18 cellular contexts compared by ENCODE assay signal in genomic region chr7:45155941-45156340, GRCh38. TPM values are rescaled to one million over a fixed set of nuclear protein-coding genes. Genes with fewer than 3 reads are reported as not detected.
DNase-seq lines count a peak whose midpoint lies in the region; ATAC-seq and TF ChIP-seq lines count a peak whose summit lies in the region.
"Had no signal": no experiment of that assay in that cellular context is flagged by ENCODE, and none has a peak within 500 bp of the region (broad histone marks: within the 10 kb centered on the region; RNA-seq: fewer than 3 reads in every experiment).

No MANE protein-coding gene starts in this region.

- WGBS in neuronal stem cell (ENCODE audit: extremely low coverage in 2 of 2, insufficient read length in 2 of 2, insufficient replicate concordance in 1 of 2), 2 donors = no CpG with 5 or more reads among the region's 4 CpGs
- WGBS in aorta, 2 donors = 79 to 89% methylated on average over 4 of the region's 4 CpGs

- peak overlapping the region; percentile 46 for H3K23ac ChIP-seq in neuronal stem cell (ENCODE audit: low read depth, low read length, poor library complexity)

- TF ChIP-seq CTCF in WTC11 (IDR thresholded peaks at IDR 0.05) = no peak
- TF ChIP-seq CTCF in mucosa of descending colon (IDR thresholded peaks at IDR 0.05) = no peak

- peak overlapping the region; percentile 82 for H2AK5ac ChIP-seq in neuronal stem cell (ENCODE audit: low read depth, low read length)

- H3K9me3 ChIP-seq in T-helper 17 cell (ENCODE audit: control insufficient read depth, low read length, poor library complexity, severe bottlenecking) (no peaks in the 10 kb centered on the region), neuronal stem cell (replicated peaks in 1 of 2; ENCODE audit: control insufficient read depth in 2 of 2, insufficient read depth in 1 of 2, low read depth in 1 of 2, low read length in 2 of 2) (peaks cover 0 to 4% of the 10 kb centered on the region in 2 donors), aorta (ENCODE audit: control insufficient read depth, low read length) (no peaks in the 10 kb centered on the region), mucosa of descending colon (no peaks in the 10 kb centered on the region)

- CTCF ChIA-PET in activated naive CD4-positive, alpha-beta T cell treated with anti-CD3 and anti-CD28 coated beads, Interleukin-2, amount 10 ng/mL, durations not matched to agents 7 days and 5 days (lab: Charles Lee) = interaction anchor here (10.9 kb wide), 1 partner anchor 104 kb away, joined by 119 read pairs; no protein-coding TSS in a partner anchor
- CTCF ChIA-PET in WTC11 (lab: Charles Lee) = interaction anchor here (0.9 kb wide), 1 partner anchor 105 kb away, joined by 3 read pairs; no protein-coding TSS in a partner anchor

- DNase-seq in activated naive CD4-positive, alpha-beta T cell treated with anti-CD3 and anti-CD28 coated beads, Interleukin-2, amount 10 ng/mL, durations not matched to agents 7 days and 5 days = peak; percentile 11
- DNase-seq in activated naive CD4-positive, alpha-beta T cell (lab: John Stamatoyannopoulos, UW) = no peak
- DNase-seq in T-helper 17 cell (no peak), neuronal stem cell (ENCODE audit: low spot score) (no peak), aorta (peak; percentile 32 to 47), WTC11 (ENCODE audit: low spot score) (no peak), mucosa of descending colon (no peak)
- DNase-seq: 8988T, ACHN, Calu3, DMS79, GM23248 had no signal

- H3K36me3 Mint-ChIP-seq in activated naive CD4-positive, alpha-beta T cell treated with anti-CD3 and anti-CD28 coated beads, Interleukin-2, amount 10 ng/mL, durations not matched to agents 7 days and 5 days = no peaks in the 10 kb centered on the region
- peaks cover 9% of the 10 kb centered on the region for H3K36me3 Mint-ChIP-seq in T-helper 17 cell (ENCODE audit: low read depth)
- no peaks in the 10 kb centered on the region for H3K36me3 Mint-ChIP-seq in WTC11

- H2BK12ac ChIP-seq in neuronal stem cell (ENCODE audit: low read length) = no peak overlapping the region

- H2BK5ac ChIP-seq in neuronal stem cell (ENCODE audit: low read length) = no peak overlapping the region

- H4K8ac ChIP-seq in neuronal stem cell (ENCODE audit: low read depth, low read length) = no peak overlapping the region

- peaks cover 1% of the 10 kb centered on the region for H3K79me1 ChIP-seq in neuronal stem cell (ENCODE audit: low read depth, low read length)

- no peaks in the 10 kb centered on the region for H3K36me3 ChIP-seq in neuronal stem cell (replicated peaks in 1 of 2; ENCODE audit: control insufficient read depth in 2 of 2, insufficient read depth in 2 of 2, low read length in 2 of 2)
- no peaks in the 10 kb centered on the region for H3K36me3 ChIP-seq in aorta (ENCODE audit: control insufficient read depth in 1 of 2, insufficient read depth in 2 of 2, low read length in 1 of 2)
- no peaks in the 10 kb centered on the region for H3K36me3 ChIP-seq in mucosa of descending colon (ENCODE audit: low read depth)
- H3K36me3 ChIP-seq: BLaER1 treated with 17β-estradiol and CSF1 and Interleukin-3, amounts not matched to agents 10 nM and 100 nM had no signal

- intact Hi-C loops in aorta (cut with DNase I) (loop anchor here (2.0 to 10.0 kb wide), 3 partner anchors 103 to 709 kb away; no protein-coding TSS in a partner anchor), mucosa of descending colon (cut with DNase I, micrococcal nuclease) (loop anchor here in 1 of 2 donors (2.0 kb wide), 1 partner anchor 105 kb away; no protein-coding TSS in a partner anchor)

- H3K9ac ChIP-seq in neuronal stem cell (ENCODE audit: low read depth, low read length, poor library complexity) = no peak overlapping the region
- H3K9ac ChIP-seq: BLaER1 treated with 17β-estradiol and CSF1 and Interleukin-3, amounts not matched to agents 10 nM and 100 nM; GM23248 had no signal

- H3K27ac ChIP-seq in neuronal stem cell (replicated peaks; ENCODE audit: low read length) = no peak overlapping the region
- no peak overlapping the region for H3K27ac ChIP-seq in aorta (ENCODE audit: low read depth in 1 of 2, low read length in 2 of 2)
- H3K27ac ChIP-seq: BLaER1 treated with 17β-estradiol and CSF1 and Interleukin-3, amounts not matched to agents 10 nM and 100 nM; GM23248 had no signal

- ATAC-seq in T-helper 17 cell (no peak), aorta (ENCODE audit: low FRiP score) (no peak), WTC11 (no peak), mucosa of descending colon (no peak)
- ATAC-seq: GM12878, HCT116 had no signal

- peak overlapping the region; percentile 57 for H4K91ac ChIP-seq in neuronal stem cell (ENCODE audit: low read depth, low read length, poor library complexity)

- H3K4me1 Mint-ChIP-seq in activated naive CD4-positive, alpha-beta T cell treated with anti-CD3 and anti-CD28 coated beads, Interleukin-2, amount 10 ng/mL, durations not matched to agents 7 days and 5 days = peaks cover 7% of the 10 kb centered on the region
- H3K4me1 Mint-ChIP-seq in T-helper 17 cell (peaks cover 19% of the 10 kb centered on the region), WTC11 (peaks cover 12% of the 10 kb centered on the region; the same call in 1 of the 2 replicates)

- peaks cover 66% of the 10 kb centered on the region for H3K27me3 Mint-ChIP-seq in activated naive CD4-positive, alpha-beta T cell treated with anti-CD3 and anti-CD28 coated beads, Interleukin-2, amount 10 ng/mL, durations not matched to agents 7 days and 5 days
- H3K27me3 Mint-ChIP-seq in T-helper 17 cell (peaks cover 44% of the 10 kb centered on the region), WTC11 (ENCODE audit: low read depth) (peaks cover 36% of the 10 kb centered on the region)

- H3K4me1 ChIP-seq in neuronal stem cell (ENCODE audit: control insufficient read depth in 2 of 2, insufficient read depth in 1 of 2, low read depth in 1 of 2, low read length in 2 of 2) (peaks cover 0 to 3% of the 10 kb centered on the region in 2 donors), aorta (ENCODE audit: control insufficient read depth in 1 of 2, insufficient read depth in 2 of 2, low read length in 2 of 2) (no peaks in the 10 kb centered on the region), mucosa of descending colon (ENCODE audit: low read depth) (no peaks in the 10 kb centered on the region)

- H3K4me2 ChIP-seq in neuronal stem cell (ENCODE audit: insufficient read depth, low read length, poor library complexity, severe bottlenecking) = no peak overlapping the region
- H3K4me2 ChIP-seq: BLaER1 treated with 17β-estradiol and CSF1 and Interleukin-3, amounts not matched to agents 10 nM and 100 nM had no signal

- H3K4me3 ChIP-seq in neuronal stem cell (ENCODE audit: low read length in 2 of 2) = no peak overlapping the region
- no peak overlapping the region for H3K4me3 ChIP-seq in aorta (ENCODE audit: low read length in 2 of 2)
- no peak overlapping the region for H3K4me3 ChIP-seq in mucosa of descending colon
- H3K4me3 ChIP-seq: BLaER1 treated with 17β-estradiol and CSF1 and Interleukin-3, amounts not matched to agents 10 nM and 100 nM; GM12878; GM23248 had no signal

- no peak overlapping the region for H2AFZ ChIP-seq in neuronal stem cell (ENCODE audit: low read length)
- H2AFZ ChIP-seq: GM23248 had no signal

- no peak overlapping the region for H3K27ac Mint-ChIP-seq in activated naive CD4-positive, alpha-beta T cell treated with anti-CD3 and anti-CD28 coated beads, Interleukin-2, amount 10 ng/mL, durations not matched to agents 7 days and 5 days
- no peak overlapping the region for H3K27ac Mint-ChIP-seq in T-helper 17 cell
- H3K27ac Mint-ChIP-seq in WTC11 = no peak overlapping the region
- H3K27ac Mint-ChIP-seq: CD4-positive, alpha-beta T cell had no signal

- H3K9me3 Mint-ChIP-seq in activated naive CD4-positive, alpha-beta T cell treated with anti-CD3 and anti-CD28 coated beads, Interleukin-2, amount 10 ng/mL, durations not matched to agents 7 days and 5 days = no peaks in the 10 kb centered on the region
- no peaks in the 10 kb centered on the region for H3K9me3 Mint-ChIP-seq in WTC11
- H3K9me3 Mint-ChIP-seq: CD4-positive, alpha-beta T cell had no signal

- no peak overlapping the region for H3K4ac ChIP-seq in neuronal stem cell (ENCODE audit: low read length)

- H3K4me3 Mint-ChIP-seq in activated naive CD4-positive, alpha-beta T cell treated with anti-CD3 and anti-CD28 coated beads, Interleukin-2, amount 10 ng/mL, durations not matched to agents 7 days and 5 days = no peak overlapping the region
- H3K4me3 Mint-ChIP-seq in T-helper 17 cell (peak overlapping the region; percentile 7), WTC11 (no peak overlapping the region)
- H3K4me3 Mint-ChIP-seq: CD4-positive, alpha-beta T cell had no signal

- no peak overlapping the region for H3K18ac ChIP-seq in neuronal stem cell (ENCODE audit: low read length)

- H2BK120ac ChIP-seq in neuronal stem cell (ENCODE audit: low read depth, low read length) = no peak overlapping the region

- H3K14ac ChIP-seq in neuronal stem cell (ENCODE audit: low read length) = no peak overlapping the region

- H3K27me3 ChIP-seq in neuronal stem cell (ENCODE audit: control insufficient read depth in 3 of 3, insufficient read depth in 3 of 3, low read depth in 1 of 3, low read length in 3 of 3) (peaks cover 3 to 51% (median 27%) of the 10 kb centered on the region in 3 experiments), aorta (ENCODE audit: control insufficient read depth in 1 of 2, insufficient read depth in 2 of 2, low read length in 1 of 2) (no peaks in the 10 kb centered on the region)

- H2BK15ac ChIP-seq in neuronal stem cell (ENCODE audit: low read length) = no peak overlapping the region

- POLR2A ChIA-PET in WTC11 (lab: Charles Lee) = no interaction called here

TF ChIP-seq in WTC11, 78 proteins besides CTCF, POLR2A, EP300 and RAD21 (continues in another document):
- TF ChIP-seq ZNF121 (CRISPR knock-in tag; IDR thresholded peaks at IDR 0.05) = no peak
- TF ChIP-seq ELF4 (CRISPR knock-in tag; IDR thresholded peaks at IDR 0.05; ENCODE audit: low read depth) = no peak
- no peak for TF ChIP-seq FOXJ3 (CRISPR knock-in tag; IDR thresholded peaks at IDR 0.05; ENCODE audit: borderline replicate concordance)
- no peak for TF ChIP-seq ZNF396 (CRISPR knock-in tag; IDR thresholded peaks at IDR 0.05; ENCODE audit: borderline replicate concordance)
- no peak for TF ChIP-seq ZBTB21 (CRISPR knock-in tag; IDR thresholded peaks at IDR 0.05; ENCODE audit: borderline replicate concordance)

RNA-seq across cellular contexts. Expression of gene RAMP3, which starts 1.6 kb away (rescaled TPM):
- total RNA-seq in T-helper 17 cell = under 1 TPM; 0.65 to 0.76 TPM
- 0.15 TPM for polyA plus RNA-seq in neuronal stem cell (2013, experiment 1 of 2)
- polyA plus RNA-seq in neuronal stem cell (2013, experiment 2 of 2) = 0.18 TPM
- 10 to 100 TPM; 43.0 to 78.0 TPM for total RNA-seq in aorta
- 10 to 100 TPM in 1 of 2 donors, 1 to 10 TPM in 1; 5.0 to 14.7 TPM for polyA plus RNA-seq in aorta
- total RNA-seq in WTC11 (2021) = 0.85 to 1.2 TPM (median 1.1 TPM) in 3 replicates
- total RNA-seq in mucosa of descending colon = 10 to 100 TPM in 1 of 3 donors, 1 to 10 TPM in 2; 5.4 to 13.5 (median 9.0) TPM
- total RNA-seq: Calu3; CD4-positive, alpha-beta T cell; G401; GM12878; GM23248; HT-29 had no signal
- polyA plus RNA-seq: GM12878, GM23248 had no signal

RNA-seq across cellular contexts. Expression of gene TBRG4, which starts 44.4 kb away (rescaled TPM):
- total RNA-seq in T-helper 17 cell (10 to 100 TPM; 63.6 to 85.1 TPM), aorta (10 to 100 TPM; 35.0 to 41.4 TPM), WTC11 (2021) (122 to 167 TPM (median 124 TPM) in 3 replicates), mucosa of descending colon (100 to 1,000 TPM in 1 of 3 donors, 10 to 100 TPM in 2; 84.0 to 122 (median 85.6) TPM)
- 46.9 TPM for polyA plus RNA-seq in neuronal stem cell (2013, experiment 1 of 2)
- polyA plus RNA-seq in neuronal stem cell (2013, experiment 2 of 2) = 46.7 TPM
- 10 to 100 TPM; 14.4 to 41.8 TPM for polyA plus RNA-seq in aorta

Comparison
In these comparisons a context has a peak if more than half of its experiments do, and no peak if none do; other contexts are left out.
1. DNase-seq: peak in activated naive CD4-positive, alpha-beta T cell treated with anti-CD3 and anti-CD28 coated beads, Interleukin-2, amount 10 ng/mL, durations not matched to agents 7 days and 5 days (single experiment) and aorta (2 of 2); none in activated naive CD4-positive, alpha-beta T cell (0 of 4), T-helper 17 cell (0 of 3), neuronal stem cell (single experiment), WTC11 (single experiment) and mucosa of descending colon (0 of 3).